8 cellular contexts compared by ENCODE assay signal in the genomic region with DNA sequence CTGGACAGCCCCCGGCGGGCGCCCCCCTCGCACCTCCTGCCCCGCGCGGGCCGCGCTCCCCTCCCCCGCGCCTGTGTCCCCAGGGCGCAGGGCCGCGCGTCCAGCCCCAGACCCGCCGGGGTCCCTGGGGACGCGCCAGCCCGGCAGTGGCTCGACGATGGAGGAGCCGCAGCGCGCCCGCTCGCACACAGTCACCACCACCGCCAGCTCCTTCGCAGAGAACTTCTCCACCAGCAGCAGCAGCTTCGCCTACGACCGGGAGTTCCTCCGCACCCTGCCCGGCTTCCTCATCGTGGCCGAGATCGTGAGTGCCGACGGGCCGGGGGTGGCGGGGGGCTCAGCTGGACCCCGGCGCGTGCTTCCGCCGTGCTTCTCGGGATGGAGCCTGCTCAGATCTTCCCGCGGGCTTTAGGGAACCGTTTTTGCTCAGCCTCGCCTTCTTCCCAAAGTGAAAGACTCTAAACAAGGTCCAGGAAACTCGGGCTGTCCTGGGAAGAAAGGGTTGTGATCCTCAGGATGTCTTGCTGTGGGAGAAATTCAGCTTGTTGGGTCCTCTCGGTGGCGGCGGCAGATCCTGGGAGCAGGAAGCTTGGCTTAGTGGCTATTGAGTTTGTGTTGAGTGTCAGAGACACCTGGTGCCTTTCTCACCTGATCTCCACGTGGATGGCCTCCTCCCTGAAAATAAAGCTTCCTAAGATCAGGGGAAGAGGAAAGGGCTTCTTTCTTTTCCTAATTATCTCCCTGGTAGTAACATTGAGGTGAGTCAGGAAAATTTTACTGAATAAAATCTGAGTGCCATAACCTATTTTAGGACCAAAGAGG. TPM values are rescaled to one million over a fixed set of nuclear protein-coding genes. Genes with fewer than 3 reads are reported as not detected.
A peak's percentile ranks its signal among the peaks of the same experiment; 100 is the strongest.
DNase-seq lines count a peak whose midpoint lies in the region; ATAC-seq and TF ChIP-seq lines count a peak whose summit lies in the region.

No MANE protein-coding gene starts in this region.

- no peak overlapping the region for H3K27ac ChIP-seq in rectal smooth muscle tissue (ENCODE audit: low read depth, low read length)

- peak overlapping the region; percentile 81 for H3K4me3 Mint-ChIP-seq in activated naive CD8-positive, alpha-beta T cell treated with anti-CD3 and anti-CD28 coated beads for 36 hours

- peak overlapping the region; percentile 17 for H3K9ac ChIP-seq in rectal smooth muscle tissue (ENCODE audit: low read length)

- no peaks in the 10 kb centered on the region for H3K4me1 ChIP-seq in rectal smooth muscle tissue (ENCODE audit: control insufficient read depth, insufficient read depth, low read length)

- H3K27ac Mint-ChIP-seq in activated naive CD8-positive, alpha-beta T cell treated with anti-CD3 and anti-CD28 coated beads for 36 hours: no peak overlapping the region

- H3K4me3 ChIP-seq in GM12864 (ENCODE audit: low read depth, low read length): peak overlapping the region; percentile 8; the same call in 1 of the 2 replicates
- peak overlapping the region; percentile 81 for H3K4me3 ChIP-seq in rectal smooth muscle tissue (ENCODE audit: low read length)

- H3K4me1 Mint-ChIP-seq in activated naive CD8-positive, alpha-beta T cell treated with anti-CD3 and anti-CD28 coated beads for 36 hours: peaks cover 12% of the 10 kb centered on the region

- DNase-seq in GM12864 (ENCODE audit: low read depth): no peak
- DNase-seq in RKO (ENCODE audit: low spot score): peak; percentile 44
- peak; percentile 49 for DNase-seq in activated naive CD8-positive, alpha-beta T cell treated with anti-CD3 and anti-CD28 coated beads for 36 hours
- peak; percentile 49 for DNase-seq in left cardiac atrium

- peaks cover 20% of the 10 kb centered on the region for H3K27me3 Mint-ChIP-seq in activated naive CD8-positive, alpha-beta T cell treated with anti-CD3 and anti-CD28 coated beads for 36 hours

- intact Hi-C loops in left cardiac atrium (cut with DNase I): loop anchor here in 1 of 2 donors (10.0 kb wide), 1 partner anchor 64 kb away; no protein-coding TSS in a partner anchor

- no peaks in the 10 kb centered on the region for H3K27me3 ChIP-seq in rectal smooth muscle tissue (ENCODE audit: control insufficient read depth, insufficient read depth, low read length)

- H3K9me3 Mint-ChIP-seq in activated naive CD8-positive, alpha-beta T cell treated with anti-CD3 and anti-CD28 coated beads for 36 hours: peaks cover 15% of the 10 kb centered on the region

- no peak for TF ChIP-seq CTCF in GM12864 (IDR thresholded peaks at IDR 0.05; ENCODE audit: low read depth, low read length, missing control alignments)

- ATAC-seq in HG02852 (IDR thresholded peaks at IDR 0.05; ENCODE audit: unreplicated experiment): peak; percentile 29
- ATAC-seq in left cardiac atrium: peak; percentile 4 to 63
- no peak for ATAC-seq in GM18870 (IDR thresholded peaks at IDR 0.05; ENCODE audit: unreplicated experiment)
- ATAC-seq in HG02938 (IDR thresholded peaks at IDR 0.05; ENCODE audit: unreplicated experiment): no peak

- H3K36me3 ChIP-seq in rectal smooth muscle tissue (ENCODE audit: control insufficient read depth, insufficient read depth, low read length): no peaks in the 10 kb centered on the region

- H3K36me3 Mint-ChIP-seq in activated naive CD8-positive, alpha-beta T cell treated with anti-CD3 and anti-CD28 coated beads for 36 hours: peaks cover 5% of the 10 kb centered on the region

RNA-seq across cellular contexts. Expression of gene CMTM8, which starts 0.5 kb away (rescaled TPM):
- 1 to 10 TPM; 5.0 to 5.4 TPM for total RNA-seq in activated naive CD8-positive, alpha-beta T cell treated with anti-CD3 and anti-CD28 coated beads for 36 hours
- 1 to 10 TPM; 5.7 to 6.3 TPM for total RNA-seq in left cardiac atrium

Comparison
In these comparisons a context has a peak if more than half of its experiments do, and no peak if none do; other contexts are left out.
1. ATAC-seq: peak in HG02852 (single experiment) and left cardiac atrium (2 of 2); none in GM18870 (single experiment) and HG02938 (single experiment).